Comparison of ENCODE assay signal across 8 cellular contexts in the genomic region with DNA sequence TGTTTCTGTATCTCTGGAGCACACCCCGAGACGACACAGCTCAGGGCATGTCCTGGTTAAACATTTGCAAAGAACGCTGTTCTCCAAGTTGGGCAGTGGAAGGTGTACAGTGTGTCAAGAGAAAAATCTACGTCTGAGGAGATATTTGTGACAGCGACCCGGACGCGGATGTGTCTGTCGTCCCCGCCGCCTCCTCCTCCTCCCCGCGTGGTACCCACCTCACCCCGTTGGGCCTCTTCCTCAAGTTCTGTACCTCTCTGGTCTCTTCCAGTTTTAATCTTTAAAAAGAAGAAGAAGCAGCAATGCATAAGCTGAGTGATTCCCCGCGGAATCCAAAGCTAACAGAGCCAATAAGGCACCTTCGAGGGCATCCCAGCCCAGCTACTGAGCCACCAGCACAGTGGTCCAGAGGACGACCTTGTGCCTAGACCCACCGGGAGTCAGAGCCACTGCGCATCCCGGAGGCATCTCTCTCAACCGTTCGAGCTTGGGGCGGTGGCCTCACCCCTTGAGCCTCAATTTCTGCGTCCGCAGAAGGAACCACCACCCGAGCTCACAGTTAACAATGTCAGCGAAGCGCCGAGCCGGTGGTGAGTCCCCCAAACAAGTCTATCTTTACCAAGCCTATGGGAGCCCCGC. TPM values are rescaled to one million over a fixed set of nuclear protein-coding genes. Genes with fewer than 3 reads are reported as not detected.
DNase-seq lines count a peak whose midpoint lies in the region; ATAC-seq and TF ChIP-seq lines count a peak whose summit lies in the region.

No MANE protein-coding gene starts in this region.

- H3K79me2 ChIP-seq in PC-3 (ENCODE audit: low read length), result peaks cover 48% of the 10 kb centered on the region

- H3K4me1 ChIP-seq in PC-3 (ENCODE audit: insufficient read depth, low read length) (peaks cover 31% of the 10 kb centered on the region), adrenal gland (replicated peaks in 1 of 2) (peaks cover 24 to 43% of the 10 kb centered on the region in 2 donors), iPS-18a (ENCODE audit: control insufficient read depth, low read depth, low read length) (peaks cover 17% of the 10 kb centered on the region)

- BruUV-seq in PC-3 (replicated peaks; lab: Mats Ljungman, UMichigan), result TSS peak; percentile 73

- H3K36me3 ChIP-seq in PC-3 (ENCODE audit: low read depth, low read length) (peaks cover 5% of the 10 kb centered on the region; the same call in 1 of the 2 replicates), adrenal gland (replicated peaks in 1 of 2) (peaks cover 0 to 34% of the 10 kb centered on the region in 2 donors), iPS-18a (ENCODE audit: control insufficient read depth, low read depth, low read length) (peaks cover 32% of the 10 kb centered on the region)

- TF ChIP-seq POLR2A in adrenal gland (IDR thresholded peaks at IDR 0.05), result no peak

- H3K4me3 ChIP-seq in PC-3 (ENCODE audit: low read length) (peak overlapping the region; percentile 82), adrenal gland (peak overlapping the region; percentile 52 to 83 (median 74)), iPS-18a (ENCODE audit: low read length) (peak overlapping the region; percentile 84)

- TF ChIP-seq CTCF in GM10266 (IDR thresholded peaks at IDR 0.05; ENCODE audit: control insufficient read depth, insufficient read depth, low read depth, missing control alignments), result no peak
- TF ChIP-seq CTCF in PC-3 (conservative IDR thresholded peaks at IDR 0.05; ENCODE audit: low read depth, low read length), result no peak
- TF ChIP-seq CTCF in adrenal gland (IDR thresholded peaks at IDR 0.05), result no peak

- 2 to 4% (median 2%) methylated on average over 16 to 32 of the region's 32 CpGs for WGBS in adrenal gland, 4 donors

- H3K27me3 ChIP-seq in PC-3 (ENCODE audit: low read length), result no peaks in the 10 kb centered on the region
- H3K27me3 ChIP-seq in adrenal gland, result no peaks in the 10 kb centered on the region
- no peaks in the 10 kb centered on the region for H3K27me3 ChIP-seq in iPS-18a (ENCODE audit: control insufficient read depth, insufficient read depth, low read length)

- DNase-seq in GM10266 (ENCODE audit: extremely low spot score) (peak; percentile 30), PC-3 (peak; percentile 6), adrenal gland (peak in 1 of 7 donors; percentile 24), NCI-H524 treated with DMSO at 0.1 percent for 48 hours (lab: John Stamatoyannopoulos, UW) (no peak), iPS-NIHi7 (ENCODE audit: extremely low spot score) (no peak)
- peak; percentile 40 for DNase-seq in stimulated activated CD4-positive, alpha-beta T cell treated with anti-CD3 and anti-CD28 coated beads, Interleukin-4, amount 100 ng/mL, for 1 hour

- intact Hi-C loops in PC-3 (cut with micrococcal nuclease) (no loop called here), adrenal gland (cut with DNase I) (no loop called here)

- H3K9ac ChIP-seq in PC-3 (ENCODE audit: low read length) (peak overlapping the region; percentile 78), iPS-18a (ENCODE audit: low read length) (peak overlapping the region; percentile 63)

- ATAC-seq in HG02571 (IDR thresholded peaks at IDR 0.05; ENCODE audit: unreplicated experiment) (peak; percentile 19), PC-3 (peak; percentile 2; the same call in 1 of the 2 replicates)

- POLR2A ChIA-PET in PC-3 (lab: Charles Lee; ENCODE audit: unreplicated experiment), result interaction anchor here (0.5 kb wide), 1 partner anchor 25 kb away, joined by 5 read pairs; no protein-coding TSS in a partner anchor

- peak overlapping the region; percentile 66 for H2AFZ ChIP-seq in PC-3 (ENCODE audit: low read length)

- CTCF ChIA-PET in PC-3 (lab: Charles Lee), result no interaction called here

- no peaks in the 10 kb centered on the region for H3K9me2 ChIP-seq in PC-3 (replicated peaks; ENCODE audit: low read length)

- H3K9me3 ChIP-seq in PC-3 (ENCODE audit: low read length) (no peaks in the 10 kb centered on the region), adrenal gland (replicated peaks in 1 of 3) (no peaks in the 10 kb centered on the region), iPS-18a (ENCODE audit: control insufficient read depth, low read depth, low read length) (no peaks in the 10 kb centered on the region)

- H3K4me2 ChIP-seq in PC-3 (ENCODE audit: low read length), result peak overlapping the region; percentile 85

- H4K20me1 ChIP-seq in PC-3 (ENCODE audit: low read length), result no peaks in the 10 kb centered on the region

- H3K27ac ChIP-seq in PC-3 (ENCODE audit: low read length) (no peak overlapping the region), adrenal gland (peak overlapping the region; percentile 17 to 90 (median 86)), iPS-18a (ENCODE audit: low read length) (no peak overlapping the region)

- H3F3A ChIP-seq in PC-3 (ENCODE audit: low read length, unreplicated experiment), result no peaks in the 10 kb centered on the region

RNA-seq across cellular contexts. Expression of a gene that starts 0.5 kb away (rescaled TPM):
- total RNA-seq in PC-3 (2014; rRNA removed) (42.4 and 57.4 TPM in 2 replicates), adrenal gland (10 to 100 TPM; 36.2 to 89.5 (median 41.5) TPM)
- 100 to 1,000 TPM in 1 of 3 donors, 10 to 100 TPM in 2; 35.6 to 116 (median 50.8) TPM for polyA plus RNA-seq in adrenal gland

RNA-seq across cellular contexts. Expression of a gene that starts 0.7 kb away (rescaled TPM):
- total RNA-seq in PC-3 (2014; rRNA removed) (15.0 and 16.2 TPM in 2 replicates), adrenal gland (10 to 100 TPM; 17.7 to 50.1 (median 34.5) TPM)
- 10 to 100 TPM; 14.0 to 73.4 (median 69.5) TPM for polyA plus RNA-seq in adrenal gland

RNA-seq across cellular contexts. Expression of a gene that starts 10.7 kb away (rescaled TPM):
- 28.2 and 29.8 TPM in 2 replicates for total RNA-seq in PC-3 (2014; rRNA removed)
- total RNA-seq in adrenal gland, result 10 to 100 TPM; 23.7 to 61.4 (median 39.8) TPM
- polyA plus RNA-seq in adrenal gland, result 10 to 100 TPM; 19.7 to 51.1 (median 25.5) TPM

RNA-seq across cellular contexts. Expression of a gene that starts 31.6 kb away (rescaled TPM):
- total RNA-seq in PC-3 (2014; rRNA removed) (11.0 and 12.8 TPM in 2 replicates), adrenal gland (10 to 100 TPM; 19.5 to 36.3 (median 28.6) TPM)
- 10 to 100 TPM in 1 of 3 donors, 1 to 10 TPM in 2; 9.8 to 23.7 (median 10.0) TPM for polyA plus RNA-seq in adrenal gland

Comparison
In these comparisons a context has a peak if more than half of its experiments do, and no peak if none do; other contexts are left out.
1. DNase-seq: peak in GM10266 (single experiment), PC-3 (single experiment) and stimulated activated CD4-positive, alpha-beta T cell treated with anti-CD3 and anti-CD28 coated beads, Interleukin-4, amount 100 ng/mL, for 1 hour (single experiment); none in NCI-H524 treated with DMSO at 0.1 percent for 48 hours (single experiment) and iPS-NIHi7 (single experiment).
2. H3K27ac ChIP-seq: peak in adrenal gland (5 of 5); none in PC-3 (single experiment) and iPS-18a (single experiment).
3. Peak in every context shown above with its lines, with median percentiles within 50 percentile points of each other: H3K4me3 ChIP-seq.